Comparison of ENCODE assay signal across 3 cellular contexts in the genomic region with DNA sequence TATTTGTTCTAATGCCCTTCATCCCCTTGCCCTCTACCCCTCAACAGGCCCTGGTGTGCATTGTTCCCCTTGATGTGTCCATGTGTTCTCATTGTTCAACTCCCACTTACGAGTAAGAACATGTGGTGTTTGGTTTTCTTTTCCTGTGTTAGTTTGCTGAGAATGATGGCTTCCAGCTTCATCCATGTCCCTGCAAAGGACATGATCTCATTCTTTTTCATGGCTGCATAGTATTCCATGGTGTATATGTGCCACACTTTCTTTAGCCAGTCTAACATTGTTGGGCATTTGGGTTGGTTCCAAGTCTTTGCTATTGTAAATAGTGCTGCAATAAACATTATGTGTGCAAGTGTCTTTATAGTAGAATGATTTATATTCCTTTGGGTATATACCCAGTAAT. TPM values are rescaled to one million over a fixed set of nuclear protein-coding genes. Genes with fewer than 3 reads are reported as not detected.
"Had no signal": no experiment of that assay in that cellular context is flagged by ENCODE, and none has a peak within 500 bp of the region (broad histone marks: within the 10 kb centered on the region; RNA-seq: fewer than 3 reads in every experiment).

No MANE protein-coding gene starts in this region.

RNA-seq across cellular contexts. Expression of a gene that starts 7.3 kb away (rescaled TPM):
- total RNA-seq: HT-29, HT1080 had no signal
- polyA plus RNA-seq: IgD-negative memory B cell had no signal
